ENCODE assay signal across 11 cellular contexts in the genomic region with DNA sequence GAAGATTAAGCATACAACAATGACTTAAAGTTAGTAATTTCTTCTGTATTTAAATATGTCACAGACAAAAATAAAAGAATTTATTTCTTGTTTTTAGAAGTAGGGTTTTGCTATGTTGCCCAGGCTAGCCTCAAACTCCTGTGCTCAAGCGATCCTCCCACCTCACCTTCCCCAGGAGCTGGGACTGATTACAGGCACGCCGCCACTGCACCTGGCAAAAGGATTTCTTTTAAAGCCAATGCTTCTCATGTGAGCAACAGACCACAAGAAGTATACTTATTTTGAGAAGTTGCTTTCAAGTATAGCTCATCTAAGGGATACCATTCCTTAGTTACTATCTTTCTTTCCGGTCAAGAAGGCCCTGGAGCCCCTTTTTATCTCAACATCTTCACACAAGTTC. TPM values are rescaled to one million over a fixed set of nuclear protein-coding genes. Genes with fewer than 3 reads are reported as not detected.
"Had no signal": no experiment of that assay in that cellular context is flagged by ENCODE, and none has a peak within 500 bp of the region (broad histone marks: within the 10 kb centered on the region; RNA-seq: fewer than 3 reads in every experiment).

No MANE protein-coding gene starts in this region.

- H3K27ac ChIP-seq: GM23248 had no signal

- ATAC-seq: GM23338, HCT116 had no signal

- H3K36me3 ChIP-seq: HAP-1 had no signal

- H3K4me3 ChIP-seq: GM23248, GM23338, HAP-1 had no signal

- DNase-seq: GM23248, GOT3, H7, H9, HCEC 1CT, HFFc6 had no signal

- H3K4me1 Mint-ChIP-seq: GM23338, H9 had no signal

- H3K9me3 ChIP-seq: HAP-1 had no signal

- H3K4me3 Mint-ChIP-seq: GM23338, H9, HFFc6 had no signal

- H3K27ac Mint-ChIP-seq: GM23338, H9, HFFc6 had no signal

- H2AFZ ChIP-seq: GM23248, GM23338 had no signal

- H3K9me3 Mint-ChIP-seq: GM23338, H9, HFFc6 had no signal

- H3K4me1 ChIP-seq: HAP-1 had no signal

- H3K9ac ChIP-seq: GM23248 had no signal

- FAIRE-seq: H1, H54 had no signal

- H3K4me2 ChIP-seq: GM23338 had no signal

RNA-seq across cellular contexts. Expression of a gene that starts 59.8 kb away (rescaled TPM):
- total RNA-seq: GM23248, HFFc6 had no signal
- polyA plus RNA-seq: GM23248 had no signal
